Comparison of ENCODE assay signal across 8 cellular contexts in genomic region chr3:155870133-155870944, GRCh38. TPM values are rescaled to one million over a fixed set of nuclear protein-coding genes. Genes with fewer than 3 reads are reported as not detected.
DNase-seq lines count a peak whose midpoint lies in the region; TF ChIP-seq lines count a peak whose summit lies in the region.

Gene GMPS, plus strand, starts transcription at chr3:155870650. Its CDS starts 221 bp downstream, at chr3:155870871.

- peak within 1 kb of the TSS; percentile 95 for H3K27ac ChIP-seq in suprapubic skin

- TF ChIP-seq CTCF in HFFc6 (IDR thresholded peaks at IDR 0.05) (peak; percentile 74), suprapubic skin (IDR thresholded peaks at IDR 0.05) (peak in 1 of 2 donors; percentile 60)

- peak; percentile 88 for DNase-seq in HFFc6
- peak; percentile 96 for DNase-seq in NAMALWA (ENCODE audit: low spot score)
- DNase-seq in SK-N-DZ (ENCODE audit: low spot score), result peak; percentile 94
- peak; percentile 96 for DNase-seq in activated naive CD4-positive, alpha-beta T cell treated with anti-CD3 and anti-CD28 coated beads, Interleukin-2, amount 10 ng/mL, durations not matched to agents 7 days and 5 days
- peak; percentile 97 for DNase-seq in germinal center (ENCODE audit: low spot score)
- peak; percentile 57 to 96 (median 90) for DNase-seq in nucleus accumbens (lab: John Stamatoyannopoulos, UW)
- DNase-seq in suprapubic skin (ENCODE audit: low spot score in 2 of 2), result peak; percentile 94 to 95

- H3K9me3 Mint-ChIP-seq in HFFc6, result no peaks in the 10 kb centered on the region
- no peaks in the 10 kb centered on the region for H3K9me3 Mint-ChIP-seq in activated naive CD4-positive, alpha-beta T cell treated with anti-CD3 and anti-CD28 coated beads, Interleukin-2, amount 10 ng/mL, durations not matched to agents 7 days and 5 days

- no peaks in the 10 kb centered on the region for H3K36me3 ChIP-seq in suprapubic skin

- TF ChIP-seq EP300 in suprapubic skin (IDR thresholded peaks at IDR 0.05), result no peak

- no peaks in the 10 kb centered on the region for H3K27me3 ChIP-seq in suprapubic skin

- H3K9me3 ChIP-seq in suprapubic skin, result no peaks in the 10 kb centered on the region

- H3K27ac Mint-ChIP-seq in HFFc6, result peak within 1 kb of the TSS; percentile 97
- peak within 1 kb of the TSS; percentile 95 for H3K27ac Mint-ChIP-seq in activated naive CD4-positive, alpha-beta T cell treated with anti-CD3 and anti-CD28 coated beads, Interleukin-2, amount 10 ng/mL, durations not matched to agents 7 days and 5 days

- CTCF ChIA-PET in activated naive CD4-positive, alpha-beta T cell treated with anti-CD3 and anti-CD28 coated beads, Interleukin-2, amount 10 ng/mL, durations not matched to agents 7 days and 5 days (lab: Charles Lee), result interaction anchor here (0.6 to 4.4 kb wide), 5 partner anchors 11 to 119 kb away, joined by 3 to 39 read pairs (median 4); partner anchors contain the start of genes C3orf33 and SLC33A1

- H3K27me3 Mint-ChIP-seq in HFFc6 (ENCODE audit: insufficient read depth), result no peaks in the 10 kb centered on the region; the same call in 1 of the 2 replicates
- no peaks in the 10 kb centered on the region for H3K27me3 Mint-ChIP-seq in activated naive CD4-positive, alpha-beta T cell treated with anti-CD3 and anti-CD28 coated beads, Interleukin-2, amount 10 ng/mL, durations not matched to agents 7 days and 5 days

- peaks cover 26% of the 10 kb centered on the region for H3K4me1 ChIP-seq in suprapubic skin

- H3K4me3 ChIP-seq in GM08714 (ENCODE audit: low read length) (peak within 1 kb of the TSS; percentile 91), suprapubic skin (peak within 1 kb of the TSS; percentile 97)

- 1% methylated on average over 14 of the region's 83 CpGs for WGBS in suprapubic skin

- H3K4me3 Mint-ChIP-seq in HFFc6, result peak within 1 kb of the TSS; percentile 97
- H3K4me3 Mint-ChIP-seq in activated naive CD4-positive, alpha-beta T cell treated with anti-CD3 and anti-CD28 coated beads, Interleukin-2, amount 10 ng/mL, durations not matched to agents 7 days and 5 days, result peak within 1 kb of the TSS; percentile 96

- H3K4me1 Mint-ChIP-seq in HFFc6 (ENCODE audit: low read depth), result peaks cover 21% of the 10 kb centered on the region
- H3K4me1 Mint-ChIP-seq in activated naive CD4-positive, alpha-beta T cell treated with anti-CD3 and anti-CD28 coated beads, Interleukin-2, amount 10 ng/mL, durations not matched to agents 7 days and 5 days, result peaks cover 27% of the 10 kb centered on the region

- 0 out of 2 replicates have a peak, but pooled peaks cover 3% of the 10 kb centered on the region for H3K36me3 Mint-ChIP-seq in HFFc6 (ENCODE audit: low read depth)
- H3K36me3 Mint-ChIP-seq in activated naive CD4-positive, alpha-beta T cell treated with anti-CD3 and anti-CD28 coated beads, Interleukin-2, amount 10 ng/mL, durations not matched to agents 7 days and 5 days, result peaks cover 7% of the 10 kb centered on the region

- TF ChIP-seq POLR2A in suprapubic skin (IDR thresholded peaks at IDR 0.05), result peak in 1 of 2 donors; percentile 50

RNA-seq across cellular contexts. Expression of gene GMPS, which starts in this region (rescaled TPM):
- 10 to 100 TPM; 63.5 to 90.2 (median 75.0) TPM for total RNA-seq in HFFc6 (2021; fragmentation: NEBNext Ultra II Directional; extraction: Animal tissue kit (Norgen Biotek cat#: 25700))
- polyA plus RNA-seq in SK-N-DZ (2014; cell fraction: cytosol; rRNA removed), result 85.7 and 91.3 TPM in 2 replicates
- 42.2 and 48.7 TPM in 2 replicates for polyA plus RNA-seq in SK-N-DZ (2014; cell fraction: nucleus; rRNA removed)
- total RNA-seq in suprapubic skin, result 10 to 100 TPM; 33.9 to 39.5 (median 39.3) TPM

Comparison
In these comparisons a context has a peak if more than half of its experiments do, and no peak if none do; other contexts are left out.
1. Peak in every context shown above with its lines: DNase-seq, H3K4me3 ChIP-seq and H3K27ac ChIP-seq.